8 cellular contexts compared by ENCODE assay signal in genomic region chrX:53421772-53422090, GRCh38. TPM values are rescaled to one million over a fixed set of nuclear protein-coding genes. Genes with fewer than 3 reads are reported as not detected.
A peak's percentile ranks its signal among the peaks of the same experiment; 100 is the strongest.
DNase-seq lines count a peak whose midpoint lies in the region; ATAC-seq and TF ChIP-seq lines count a peak whose summit lies in the region.

No MANE protein-coding gene starts in this region.

- peak overlapping the region; percentile 88 to 97 (median 95) for H3K27ac ChIP-seq in BLaER1 treated with 17β-estradiol and CSF1 and Interleukin-3, amounts not matched to agents 10 nM and 100 nM
- peak overlapping the region; percentile 99 for H3K27ac ChIP-seq in HUES48 (ENCODE audit: low read depth, low read length)
- H3K27ac ChIP-seq in adrenal gland: peak overlapping the region in 4 of 5 donors; percentile 89 to 97 (median 92)
- H3K27ac ChIP-seq in thoracic aorta: peak overlapping the region; percentile 83 to 89

- peaks cover 0 to 21% (median 5%) of the 10 kb centered on the region in 11 experiments; a peak in 7 of 22 replicates for H3K36me3 ChIP-seq in BLaER1 treated with 17β-estradiol and CSF1 and Interleukin-3, amounts not matched to agents 10 nM and 100 nM
- H3K36me3 ChIP-seq in HUES48 (ENCODE audit: control insufficient read depth, insufficient read depth, low read length) (no peaks in the 10 kb centered on the region), adrenal gland (replicated peaks in 1 of 2) (no peaks in the 10 kb centered on the region), thoracic aorta (no peaks in the 10 kb centered on the region)

- peaks cover 16 to 89% (median 69%) of the 10 kb centered on the region in 11 experiments for H3K27me3 ChIP-seq in BLaER1 treated with 17β-estradiol and CSF1 and Interleukin-3, amounts not matched to agents 10 nM and 100 nM
- H3K27me3 ChIP-seq in HUES48 (ENCODE audit: control insufficient read depth, insufficient read depth, low read length) (no peaks in the 10 kb centered on the region), adrenal gland (no peaks in the 10 kb centered on the region), thoracic aorta (replicated peaks; ENCODE audit: insufficient read depth) (no peaks in the 10 kb centered on the region)

- no peak for TF ChIP-seq CTCF in adrenal gland (IDR thresholded peaks at IDR 0.05)
- no peak for TF ChIP-seq CTCF in thoracic aorta (IDR thresholded peaks at IDR 0.05)

- H3K9ac ChIP-seq in BLaER1 treated with 17β-estradiol and CSF1 and Interleukin-3, amounts not matched to agents 10 nM and 100 nM: peak overlapping the region; percentile 87 to 97 (median 95)
- peak overlapping the region; percentile 98 for H3K9ac ChIP-seq in HUES48 (ENCODE audit: low read depth, low read length)

- peaks cover 0 to 8% (median 0%) of the 10 kb centered on the region in 11 experiments; a peak in 5 of 22 replicates for H3K9me3 ChIP-seq in BLaER1 treated with 17β-estradiol and CSF1 and Interleukin-3, amounts not matched to agents 10 nM and 100 nM (replicated peaks in 1 of 11)
- H3K9me3 ChIP-seq in HUES48 (ENCODE audit: control insufficient read depth, insufficient read depth, low read length): peaks cover 10% of the 10 kb centered on the region; the same call in 1 of the 2 replicates
- H3K9me3 ChIP-seq in adrenal gland (replicated peaks in 1 of 3): no peaks in the 10 kb centered on the region
- no peaks in the 10 kb centered on the region for H3K9me3 ChIP-seq in thoracic aorta

- intact Hi-C loops in adrenal gland (cut with DNase I): no loop called here

- peaks cover 12 to 22% (median 17%) of the 10 kb centered on the region in 10 experiments for H3K4me1 ChIP-seq in BLaER1 treated with 17β-estradiol and CSF1 and Interleukin-3, amounts not matched to agents 10 nM and 100 nM
- H3K4me1 ChIP-seq in HUES48 (ENCODE audit: control insufficient read depth, insufficient read depth, low read length) (peaks cover 6% of the 10 kb centered on the region), adrenal gland (replicated peaks in 1 of 2) (peaks cover 10 to 17% of the 10 kb centered on the region in 2 donors), thoracic aorta (ENCODE audit: control insufficient read depth in 1 of 2, low read depth in 2 of 2) (peaks cover 9 to 22% of the 10 kb centered on the region in 2 donors)

- peaks cover 13 to 55% (median 52%) of the 10 kb centered on the region in 11 experiments; a peak in 21 of 22 replicates for H4K20me1 ChIP-seq in BLaER1 treated with 17β-estradiol and CSF1 and Interleukin-3, amounts not matched to agents 10 nM and 100 nM

- H3K4me3 ChIP-seq in BLaER1 treated with 17β-estradiol and CSF1 and Interleukin-3, amounts not matched to agents 10 nM and 100 nM: peak overlapping the region; percentile 55 to 78 (median 70)
- H3K4me3 ChIP-seq in HUES48 (ENCODE audit: low read depth, low read length) (peak overlapping the region; percentile 97), adrenal gland (peak overlapping the region in 3 of 4 donors; percentile 18 to 83 (median 66)), thoracic aorta (peak overlapping the region; percentile 73)

- H3K4me2 ChIP-seq in BLaER1 treated with 17β-estradiol and CSF1 and Interleukin-3, amounts not matched to agents 10 nM and 100 nM: peak overlapping the region; percentile 56 to 86 (median 76)

- TF ChIP-seq POLR2A in adrenal gland (IDR thresholded peaks at IDR 0.05): no peak

- ATAC-seq in GM19372 (IDR thresholded peaks at IDR 0.05; ENCODE audit: low read depth, unreplicated experiment) (peak; percentile 3), thoracic aorta (ENCODE audit: insufficient number of reproducible peaks, low FRiP score, low read depth) (no peak), HG03565 (IDR thresholded peaks at IDR 0.05; ENCODE audit: unreplicated experiment) (no peak)

- 1 to 2% (median 1%) methylated on average over 12 to 15 of the region's 15 CpGs for WGBS in adrenal gland, 4 donors

- DNase-seq in adrenal gland: no peak
- peak; percentile 80 for DNase-seq in left kidney (ENCODE audit: low read depth, low spot score)
- no peak for DNase-seq in thoracic aorta (ENCODE audit: low spot score)
- DNase-seq in mesenteric fat pad (ENCODE audit: low spot score): no peak

RNA-seq across cellular contexts. Expression of gene SMC1A, which starts 0.7 kb away (rescaled TPM):
- 10 to 100 TPM; 21.4 to 51.6 (median 44.9) TPM for total RNA-seq in adrenal gland
- polyA plus RNA-seq in adrenal gland: 10 to 100 TPM in 2 of 3 donors, 1 to 10 TPM in 1; 7.6 to 41.5 (median 20.4) TPM
- 10 to 100 TPM; 32.6 to 53.1 TPM for total RNA-seq in thoracic aorta
- total RNA-seq in mesenteric fat pad: 50.6 TPM

RNA-seq across cellular contexts. Expression of gene RIBC1, which starts 0.9 kb away (rescaled TPM):
- 1 to 10 TPM in 7 of 8 donors, under 1 TPM in 1; 0.18 to 6.6 (median 3.6) TPM for total RNA-seq in adrenal gland
- polyA plus RNA-seq in adrenal gland: 1 to 10 TPM; 1.9 to 8.6 (median 7.6) TPM
- not detected for total RNA-seq in thoracic aorta
- total RNA-seq in mesenteric fat pad: 0.22 TPM

RNA-seq across cellular contexts. Expression of gene HSD17B10, which starts 12.4 kb away (rescaled TPM):
- total RNA-seq in adrenal gland (100 to 1,000 TPM; 102 to 172 (median 138) TPM), thoracic aorta (10 to 100 TPM; 79.7 to 82.6 TPM), mesenteric fat pad (77.7 TPM)
- 100 to 1,000 TPM in 2 of 3 donors, 10 to 100 TPM in 1; 64.5 to 177 (median 139) TPM for polyA plus RNA-seq in adrenal gland
